Comparison of ENCODE assay signal across 23 cellular contexts in genomic region chr2:54716375-54716774, GRCh38.
"Had no signal": no experiment of that assay in that cellular context is flagged by ENCODE, and none has a peak within 500 bp of the region (broad histone marks: within the 10 kb centered on the region; RNA-seq: fewer than 3 reads in every experiment).

No MANE protein-coding gene starts in this region.

- H3K36me3 ChIP-seq: colonic mucosa, esophagus squamous epithelium, gastroesophageal sphincter, pancreas, prostate gland, right lobe of liver, spleen, stomach, thoracic aorta, transverse colon had no signal

- H3K4me1 ChIP-seq: colonic mucosa, esophagus squamous epithelium, gastroesophageal sphincter, prostate gland, right lobe of liver, spleen, stomach, transverse colon had no signal

- H3K4me3 Mint-ChIP-seq: immature natural killer cell, naive B cell, nephron had no signal

- H3K27ac Mint-ChIP-seq: immature natural killer cell, naive B cell, nephron had no signal

- H3K4me1 Mint-ChIP-seq: immature natural killer cell, naive B cell, nephron had no signal

- H3K36me3 Mint-ChIP-seq: immature natural killer cell, naive B cell had no signal

- H3K4me3 ChIP-seq: colonic mucosa, esophagus squamous epithelium, gastroesophageal sphincter, pancreas, prostate gland, right lobe of liver, spleen, stomach, thoracic aorta, transverse colon had no signal

- DNase-seq: colonic mucosa; dermis blood vessel endothelial cell; esophagus squamous epithelium; foreskin fibroblast; glutamatergic neuron; immature natural killer cell; mesendoderm; naive B cell; occipital lobe; pancreas; right lobe of liver; spleen; stimulated activated CD4-positive, alpha-beta T cell treated with anti-CD3 and anti-CD28 coated beads, Interleukin-15, amount 100 ng/mL, for 24 hours; stimulated activated CD4-positive, alpha-beta T cell treated with anti-CD3 and anti-CD28 coated beads, Interleukin-1b, Interleukin-23, amount 100 ng/mL, for 48 hours; stimulated activated CD4-positive, alpha-beta T cell treated with anti-CD3 and anti-CD28 coated beads, Interleukin-4, amount 100 ng/mL, for 24 hours; stimulated activated naive CD4-positive, alpha-beta T cell; stomach; substantia nigra; transverse colon had no signal

- H3K27ac ChIP-seq: colonic mucosa, esophagus squamous epithelium, gastroesophageal sphincter, pancreas, prostate gland, right lobe of liver, spleen, stomach, thoracic aorta, transverse colon had no signal

- H3K9me3 Mint-ChIP-seq: nephron had no signal

- ATAC-seq: gastroesophageal sphincter, pancreas, right lobe of liver had no signal

- H3K9me3 ChIP-seq: colonic mucosa, esophagus squamous epithelium, gastroesophageal sphincter, pancreas, prostate gland, right lobe of liver, spleen, stomach, thoracic aorta, transverse colon had no signal

- H3K27me3 ChIP-seq: colonic mucosa, esophagus squamous epithelium, pancreas, right lobe of liver, stomach, transverse colon had no signal
